8 cellular contexts compared by ENCODE assay signal in the genomic region with DNA sequence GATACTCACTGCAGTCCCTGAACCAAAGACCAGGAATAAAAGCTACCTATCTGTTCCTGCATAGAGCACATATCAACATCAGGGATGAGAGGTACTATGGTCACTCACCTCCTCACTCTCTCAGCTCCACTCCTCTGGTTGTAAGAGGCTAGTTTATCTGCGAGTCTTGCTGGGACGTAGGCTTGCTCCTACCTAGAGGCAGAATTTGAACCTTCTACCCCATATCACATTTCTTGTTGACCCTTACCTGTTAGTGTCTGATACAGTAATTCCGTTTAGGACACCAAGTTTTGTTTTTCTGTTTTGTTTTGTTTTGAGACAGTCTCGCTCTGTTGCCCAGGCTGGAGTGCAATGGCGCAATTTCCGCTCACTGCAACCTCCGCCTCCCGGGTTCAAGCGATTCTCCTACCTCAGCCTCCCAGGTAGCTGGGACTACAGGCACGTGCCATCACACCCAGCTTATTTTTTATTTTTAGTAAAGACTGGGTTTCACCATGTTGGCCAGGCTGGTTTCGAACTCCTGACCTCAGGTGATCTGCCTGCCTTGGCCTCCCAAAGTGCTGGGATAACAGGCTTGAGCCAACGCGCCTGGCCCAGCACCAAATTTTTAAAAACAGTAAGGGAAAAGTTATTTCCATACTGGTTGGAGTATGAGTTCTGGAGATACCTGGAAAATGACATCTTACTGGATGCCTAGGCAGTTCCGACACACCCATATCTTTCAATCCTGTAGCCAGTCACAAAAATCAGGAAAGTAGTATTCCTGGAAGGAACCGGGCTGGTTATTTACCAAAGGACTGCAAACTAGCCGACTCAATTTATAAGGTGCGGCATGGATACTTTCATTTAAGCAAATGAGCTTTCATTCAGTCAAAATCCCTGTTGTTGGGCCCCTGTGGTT. TPM values are rescaled to one million over a fixed set of nuclear protein-coding genes. Genes with fewer than 3 reads are reported as not detected.
A peak's percentile ranks its signal among the peaks of the same experiment; 100 is the strongest.
DNase-seq lines count a peak whose midpoint lies in the region; ATAC-seq and TF ChIP-seq lines count a peak whose summit lies in the region.

No MANE protein-coding gene starts in this region.

- H3K27ac ChIP-seq in KMS-11 (peak overlapping the region; percentile 87), ectodermal cell (ENCODE audit: insufficient read depth, low read depth, low read length, poor library complexity, severe bottlenecking) (no peak overlapping the region)

- no peaks in the 10 kb centered on the region for H3K27me3 Mint-ChIP-seq in natural killer cell (ENCODE audit: low read depth in 2 of 2)

- H3K79me2 ChIP-seq in KMS-11 (ENCODE audit: insufficient read depth, low read depth), result no peaks in the 10 kb centered on the region

- intact Hi-C loops in natural killer cell (cut with micrococcal nuclease), result loop anchor here (2.0 to 10.0 kb wide), 2 partner anchors 32 to 1584 kb away; a partner anchor contains a TSS

- no peak for TF ChIP-seq CTCF in BJ (IDR thresholded peaks at IDR 0.05; ENCODE audit: insufficient read depth, low read depth, low read length)
- TF ChIP-seq CTCF in KMS-11 (conservative IDR thresholded peaks at IDR 0.05; ENCODE audit: low read depth, low read length), result no peak
- no peak for TF ChIP-seq CTCF in natural killer cell (IDR thresholded peaks at IDR 0.05)

- no peaks in the 10 kb centered on the region for H3K27me3 ChIP-seq in BJ (ENCODE audit: control insufficient read depth, insufficient read depth, low read length)
- no peaks in the 10 kb centered on the region for H3K27me3 ChIP-seq in KMS-11 (ENCODE audit: insufficient read depth, low read depth)
- H3K27me3 ChIP-seq in ectodermal cell (ENCODE audit: control insufficient read depth, insufficient read depth, low read length, poor library complexity, severe bottlenecking), result peaks cover 20% of the 10 kb centered on the region

- H3K9me3 ChIP-seq in ectodermal cell (ENCODE audit: control insufficient read depth, low read length), result no peaks in the 10 kb centered on the region

- peak overlapping the region; percentile 67; the same call in 1 of the 2 replicates for H3K9ac ChIP-seq in KMS-11

- CTCF ChIA-PET in BJ (lab: Yijun Ruan, JAX), result interaction anchor here (1.1 to 3.7 kb wide), 3 partner anchors 22 to 94 kb away, joined by 3 to 18 read pairs (median 3); no protein-coding TSS in a partner anchor

- peak overlapping the region; percentile 95 for H3K4me3 Mint-ChIP-seq in natural killer cell

- no peaks in the 10 kb centered on the region for H4K20me1 ChIP-seq in KMS-11 (ENCODE audit: insufficient read depth)

- H3K36me3 ChIP-seq in BJ (ENCODE audit: control insufficient read depth, insufficient read depth, low read length) (no peaks in the 10 kb centered on the region), KMS-11 (ENCODE audit: insufficient read depth) (no peaks in the 10 kb centered on the region), ectodermal cell (ENCODE audit: control insufficient read depth, insufficient read depth, low read length) (no peaks in the 10 kb centered on the region)

- peak overlapping the region; percentile 50 for H3K4me3 ChIP-seq in BJ (ENCODE audit: low read depth, low read length)
- H3K4me3 ChIP-seq in KMS-11 (IDR thresholded peaks at IDR 0.05; ENCODE audit: insufficient read depth, low read depth, low read length), result no peak overlapping the region
- H3K4me3 ChIP-seq in ectodermal cell (ENCODE audit: insufficient read depth, low read depth, low read length), result peak overlapping the region; percentile 25

- peak overlapping the region; percentile 87 for H3K4me2 ChIP-seq in KMS-11

- H3K36me3 Mint-ChIP-seq in natural killer cell, result no peaks in the 10 kb centered on the region

- 84 to 91% methylated on average over 17 of the region's 17 CpGs for WGBS in ectodermal cell, 2 experiments

- H3K27ac Mint-ChIP-seq in natural killer cell, result peak overlapping the region; percentile 98 to 99

- H2AFZ ChIP-seq in KMS-11 (ENCODE audit: low read depth), result peak overlapping the region; percentile 77; the same call in 1 of the 2 replicates

- POLR2A ChIA-PET in BJ (lab: Charles Lee), result no interaction called here

- H3K4me1 Mint-ChIP-seq in natural killer cell, result peaks cover 33 to 34% of the 10 kb centered on the region in 2 donors

- ATAC-seq in natural killer cell, result no peak
- ATAC-seq in HG02798 (IDR thresholded peaks at IDR 0.05; ENCODE audit: poor library complexity, unreplicated experiment), result no peak
- ATAC-seq in HG03432 (IDR thresholded peaks at IDR 0.05; ENCODE audit: unreplicated experiment), result no peak

- DNase-seq in BJ (ENCODE audit: low read depth) (no peak), natural killer cell (no peak), AML-193 (lab: John Stamatoyannopoulos, UW) (no peak), AG08396 (ENCODE audit: low spot score) (no peak)

- H3K4me1 ChIP-seq in KMS-11 (ENCODE audit: low read depth, poor library complexity, severe bottlenecking), result peaks cover 33% of the 10 kb centered on the region
- H3K4me1 ChIP-seq in ectodermal cell (ENCODE audit: control insufficient read depth, insufficient read depth, low read length), result no peaks in the 10 kb centered on the region

- no peaks in the 10 kb centered on the region for H3K9me3 Mint-ChIP-seq in natural killer cell

RNA-seq across cellular contexts. Expression of a gene that starts 0.8 kb away (rescaled TPM):
- 2.5 and 4.5 TPM in 2 replicates for polyA plus RNA-seq in BJ (2011; rRNA removed)
- polyA minus RNA-seq in BJ (2011; rRNA and poly(A)+ RNA removed), result 1.0 and 1.4 TPM in 2 replicates
- polyA plus RNA-seq in ectodermal cell (2013, experiment 1 of 4), result 0.89 TPM
- 0.30 TPM for polyA plus RNA-seq in ectodermal cell (2013, experiment 2 of 4)
- 0.75 TPM for polyA plus RNA-seq in ectodermal cell (2013, experiment 3 of 4)
- polyA plus RNA-seq in ectodermal cell (2013, experiment 4 of 4), result 0.77 TPM
- total RNA-seq in natural killer cell, result 10 to 100 TPM; 23.4 to 57.4 (median 34.4) TPM

RNA-seq across cellular contexts. Expression of a gene that starts 32.1 kb away (rescaled TPM):
- polyA plus RNA-seq in BJ (2011; rRNA removed), result 63.6 and 63.9 TPM in 2 replicates
- 15.4 and 23.5 TPM in 2 replicates for polyA minus RNA-seq in BJ (2011; rRNA and poly(A)+ RNA removed)
- 20.9 TPM for polyA plus RNA-seq in ectodermal cell (2013, experiment 1 of 4)
- 17.9 TPM for polyA plus RNA-seq in ectodermal cell (2013, experiment 2 of 4)
- polyA plus RNA-seq in ectodermal cell (2013, experiment 3 of 4), result 17.2 TPM
- 20.5 TPM for polyA plus RNA-seq in ectodermal cell (2013, experiment 4 of 4)
- total RNA-seq in natural killer cell, result 1 to 10 TPM; 7.7 to 10.0 (median 8.3) TPM
